In genomic region chr3:2083558-2083957, GRCh38 we compare ENCODE assay signal across 3 cellular contexts. TPM values are rescaled to one million over a fixed set of nuclear protein-coding genes. Genes with fewer than 3 reads are reported as not detected.
"Had no signal": no experiment of that assay in that cellular context is flagged by ENCODE, and none has a peak within 500 bp of the region (broad histone marks: within the 10 kb centered on the region; RNA-seq: fewer than 3 reads in every experiment).

No MANE protein-coding gene starts in this region.

RNA-seq across cellular contexts. Expression of gene CNTN4, which starts 15.1 kb away (rescaled TPM):
- total RNA-seq: dermis microvascular lymphatic vessel endothelial cell, endothelial cell of umbilical vein, foreskin keratinocyte had no signal
- polyA plus RNA-seq: endothelial cell of umbilical vein, foreskin keratinocyte had no signal
